Comparison of ENCODE assay signal across 8 cellular contexts in genomic region chr6:144305985-144306384, GRCh38.
A peak's percentile ranks its signal among the peaks of the same experiment; 100 is the strongest.
DNase-seq lines count a peak whose midpoint lies in the region; ATAC-seq lines count a peak whose summit lies in the region.

No MANE protein-coding gene starts in this region.

- peak overlapping the region; percentile 77 for H3K4me3 Mint-ChIP-seq in T-helper 2 cell treated with Interferon-gamma antibody and Interleukin-4, amounts not matched to agents 5 μg/mL and 100 μg/mL, for 36 hours

- H3K27me3 Mint-ChIP-seq in T-helper 2 cell treated with Interferon-gamma antibody and Interleukin-4, amounts not matched to agents 5 μg/mL and 100 μg/mL, for 36 hours (ENCODE audit: low read depth), result peaks cover 10% of the 10 kb centered on the region

- peak; percentile 86 for ATAC-seq in GM19043 (IDR thresholded peaks at IDR 0.05; ENCODE audit: low read depth, unreplicated experiment)
- peak; percentile 93 for ATAC-seq in HG02798 (IDR thresholded peaks at IDR 0.05; ENCODE audit: poor library complexity, unreplicated experiment)

- peak overlapping the region; percentile 85 for H3K27ac Mint-ChIP-seq in T-helper 2 cell treated with Interferon-gamma antibody and Interleukin-4, amounts not matched to agents 5 μg/mL and 100 μg/mL, for 36 hours

- no peaks in the 10 kb centered on the region for H3K9me3 Mint-ChIP-seq in T-helper 2 cell treated with Interferon-gamma antibody and Interleukin-4, amounts not matched to agents 5 μg/mL and 100 μg/mL, for 36 hours

- DNase-seq in T-helper 2 cell treated with Interferon-gamma antibody and Interleukin-4, amounts not matched to agents 5 μg/mL and 100 μg/mL, for 36 hours (ENCODE audit: low spot score), result peak; percentile 36
- DNase-seq in non-pigmented ciliary epithelial cell (ENCODE audit: low read depth) (peak; percentile 63), DMS114 treated with DMSO at 0.1 percent for 48 hours (lab: John Stamatoyannopoulos, UW; ENCODE audit: unreplicated experiment) (no peak), NCI-H1048 (lab: John Stamatoyannopoulos, UW) (no peak), NCI-H774 (lab: John Stamatoyannopoulos, UW) (no peak)
- no peak for DNase-seq in activated CD8-positive, alpha-beta memory T cell treated with anti-CD3 and anti-CD28 coated beads, Interleukin-2, amount 50 U/mL, for 4 hours

- peaks cover 46% of the 10 kb centered on the region for H3K4me1 Mint-ChIP-seq in T-helper 2 cell treated with Interferon-gamma antibody and Interleukin-4, amounts not matched to agents 5 μg/mL and 100 μg/mL, for 36 hours (ENCODE audit: low read depth)

- peaks cover 26% of the 10 kb centered on the region for H3K36me3 Mint-ChIP-seq in T-helper 2 cell treated with Interferon-gamma antibody and Interleukin-4, amounts not matched to agents 5 μg/mL and 100 μg/mL, for 36 hours (ENCODE audit: low read depth)

Comparison
In these comparisons a context has a peak if more than half of its experiments do, and no peak if none do; other contexts are left out.
1. DNase-seq: peak in T-helper 2 cell treated with Interferon-gamma antibody and Interleukin-4, amounts not matched to agents 5 μg/mL and 100 μg/mL, for 36 hours (single experiment) and non-pigmented ciliary epithelial cell (single experiment); none in DMS114 treated with DMSO at 0.1 percent for 48 hours (single experiment), activated CD8-positive, alpha-beta memory T cell treated with anti-CD3 and anti-CD28 coated beads, Interleukin-2, amount 50 U/mL, for 4 hours (single experiment), NCI-H1048 (single experiment) and NCI-H774 (single experiment).